15 cellular contexts compared by ENCODE assay signal in the genomic region with DNA sequence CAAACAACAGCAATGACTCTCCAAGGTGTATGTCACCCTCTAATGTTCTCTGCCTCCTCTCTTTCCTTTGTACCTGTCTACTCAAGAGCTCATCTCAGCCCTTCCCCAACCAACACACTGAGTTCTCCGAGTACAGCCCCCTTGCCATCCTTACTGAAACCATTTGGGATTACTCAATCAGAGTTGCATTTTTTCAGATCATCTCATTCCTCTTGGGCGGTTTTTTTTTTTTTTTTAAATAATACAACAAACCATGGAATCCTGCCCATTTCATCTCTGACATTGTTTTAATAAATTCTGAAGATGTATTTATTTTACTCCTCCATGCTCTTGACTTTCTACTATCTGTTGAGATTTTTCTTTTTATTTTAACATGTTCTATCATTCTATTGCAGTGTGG. TPM values are rescaled to one million over a fixed set of nuclear protein-coding genes. Genes with fewer than 3 reads are reported as not detected.
DNase-seq lines count a peak whose midpoint lies in the region; ATAC-seq and TF ChIP-seq lines count a peak whose summit lies in the region.
"Had no signal": no experiment of that assay in that cellular context is flagged by ENCODE, and none has a peak within 500 bp of the region (broad histone marks: within the 10 kb centered on the region; RNA-seq: fewer than 3 reads in every experiment).

No MANE protein-coding gene starts in this region.

- H2BK5ac ChIP-seq in IMR-90 (ENCODE audit: low read depth, low read length, poor library complexity, severe bottlenecking) (no peak overlapping the region), trophoblast cell (ENCODE audit: low read depth, low read length, poor library complexity) (no peak overlapping the region), H9 (ENCODE audit: insufficient read length, low read length) (no peak overlapping the region)

- BruUV-seq in IMR-90 (replicated peaks; lab: Mats Ljungman, UMichigan): no TSS peak

- no peak overlapping the region for H3K4me3 ChIP-seq in IMR-90 (ENCODE audit: insufficient read depth, low read depth, low read length)
- H3K4me3 ChIP-seq in trophoblast cell (ENCODE audit: low read depth, low read length): no peak overlapping the region
- H3K4me3 ChIP-seq: A549; BLaER1 treated with 17β-estradiol and CSF1 and Interleukin-3, amounts not matched to agents 10 nM and 100 nM; GM12878 had no signal

- 0 out of 2 replicates have a peak overlapping the region, but pooled peaks have one; percentile 23 for H3K14ac ChIP-seq in IMR-90 (replicated peaks; ENCODE audit: low read depth, low read length)
- no peak overlapping the region for H3K14ac ChIP-seq in trophoblast cell (ENCODE audit: low read length)
- H3K14ac ChIP-seq in H9 (ENCODE audit: insufficient read depth, low read length): no peak overlapping the region

- no peak overlapping the region for H3K27ac Mint-ChIP-seq in H9

- H3K9me1 ChIP-seq in IMR-90 (ENCODE audit: insufficient read depth, low read length): peaks cover 6% of the 10 kb centered on the region; the same call in 1 of the 2 replicates

- no peak overlapping the region for H3K4me3 Mint-ChIP-seq in H9
- H3K4me3 Mint-ChIP-seq: CD4-positive, CD25-positive, alpha-beta regulatory T cell had no signal

- no peak overlapping the region for H3K4me2 ChIP-seq in IMR-90 (ENCODE audit: low read depth, low read length)
- no peak overlapping the region for H3K4me2 ChIP-seq in trophoblast cell (ENCODE audit: low read length)
- no peak overlapping the region for H3K4me2 ChIP-seq in H9 (ENCODE audit: insufficient read depth, insufficient read length, low read length)
- H3K4me2 ChIP-seq: A549; BLaER1 treated with 17β-estradiol and CSF1 and Interleukin-3, amounts not matched to agents 10 nM and 100 nM had no signal

- H4K12ac ChIP-seq in trophoblast cell (ENCODE audit: low read depth, low read length): no peak overlapping the region

- H2AK9ac ChIP-seq in IMR-90 (replicated peaks; ENCODE audit: low read depth, low read length, poor library complexity): peak overlapping the region; percentile 44

- H3K79me1 ChIP-seq in IMR-90 (ENCODE audit: low read depth in 1 of 2, low read length in 2 of 2) (peaks cover 0 to 14% of the 10 kb centered on the region in 2 experiments; a peak in 1 of 4 replicates), trophoblast cell (ENCODE audit: low read length) (peaks cover 16% of the 10 kb centered on the region), H9 (ENCODE audit: insufficient read depth, low read depth, low read length, poor library complexity, severe bottlenecking) (no peaks in the 10 kb centered on the region)

- no peaks in the 10 kb centered on the region; a peak in 2 of 5 replicates for H3K9me3 Mint-ChIP-seq in H9

- POLR2A ChIA-PET in IMR-90 (lab: Charles Lee; ENCODE audit: unreplicated experiment): no interaction called here

- H3K4me1 ChIP-seq in IMR-90 (ENCODE audit: control insufficient read depth, insufficient read depth, low read length): peaks cover 5% of the 10 kb centered on the region; the same call in 1 of the 2 replicates
- H3K4me1 ChIP-seq in trophoblast cell (ENCODE audit: control insufficient read depth in 1 of 2, insufficient read depth in 2 of 2, low read length in 2 of 2): peaks cover 2 to 4% of the 10 kb centered on the region in 2 experiments
- H3K4me1 ChIP-seq in H9 (ENCODE audit: insufficient read depth, low read length): no peaks in the 10 kb centered on the region

- H3K23ac ChIP-seq in IMR-90 (ENCODE audit: low read depth, low read length): no peak overlapping the region
- H3K23ac ChIP-seq in trophoblast cell (ENCODE audit: low read length): no peak overlapping the region
- no peak overlapping the region for H3K23ac ChIP-seq in H9 (ENCODE audit: insufficient read length, low read depth, low read length)

- no peak overlapping the region for H2AFZ ChIP-seq in IMR-90 (replicated peaks; ENCODE audit: low read length, poor library complexity)
- no peak overlapping the region for H2AFZ ChIP-seq in trophoblast cell (ENCODE audit: insufficient read depth, low read length, poor library complexity)
- H2AFZ ChIP-seq in H9 (ENCODE audit: low read length): no peak overlapping the region

- H4K8ac ChIP-seq in IMR-90 (ENCODE audit: low read depth in 2 of 2, low read length in 2 of 2) (no peak overlapping the region; a peak in 1 of 4 replicates), trophoblast cell (ENCODE audit: low read depth, low read length) (no peak overlapping the region), H9 (replicated peaks; ENCODE audit: insufficient read length, low read depth, low read length) (no peak overlapping the region)

- H3K9ac ChIP-seq in IMR-90 (ENCODE audit: low read depth, low read length) (no peak overlapping the region), trophoblast cell (ENCODE audit: low read length) (no peak overlapping the region), H9 (ENCODE audit: extremely low read depth, insufficient read length, low read length) (no peak overlapping the region)
- H3K9ac ChIP-seq: BLaER1 treated with 17β-estradiol and CSF1 and Interleukin-3, amounts not matched to agents 10 nM and 100 nM had no signal

- H2BK15ac ChIP-seq in IMR-90 (ENCODE audit: low read depth, low read length) (peak overlapping the region; percentile 45; the same call in 1 of the 3 replicates), H9 (ENCODE audit: low read depth, low read length) (no peak overlapping the region)

- no peak for TF ChIP-seq RAD21 in IMR-90 (IDR thresholded peaks at IDR 0.05; ENCODE audit: low read length)

- peak overlapping the region; percentile 41 for H3K18ac ChIP-seq in IMR-90 (ENCODE audit: low read depth, low read length)
- H3K18ac ChIP-seq in trophoblast cell (ENCODE audit: low read length): no peak overlapping the region
- no peak overlapping the region for H3K18ac ChIP-seq in H9 (ENCODE audit: insufficient read length, low read depth, low read length)

- peak overlapping the region; percentile 13 for H3K4ac ChIP-seq in IMR-90 (ENCODE audit: low read depth, low read length)
- no peak overlapping the region for H3K4ac ChIP-seq in trophoblast cell (ENCODE audit: low read depth, low read length)
- H3K4ac ChIP-seq in H9 (ENCODE audit: low read depth, low read length): no peak overlapping the region

- WGBS in IMR-90 (ENCODE audit: extremely low coverage in 2 of 2, insufficient read length in 1 of 2), 2 experiments: no CpG with 5 or more reads among the region's 2 CpGs
- WGBS in trophoblast cell (ENCODE audit: extremely low coverage, insufficient coverage, insufficient read length): no CpG with 5 or more reads among the region's 2 CpGs
- WGBS in H9 (ENCODE audit: extremely low coverage, insufficient read length, low lambda C conversion rate): no CpG with 5 or more reads among the region's 2 CpGs

- H2BK120ac ChIP-seq in IMR-90 (ENCODE audit: low read depth, low read length) (no peak overlapping the region), trophoblast cell (ENCODE audit: insufficient read depth, low read length, poor library complexity) (no peak overlapping the region), H9 (ENCODE audit: low read depth, low read length, poor library complexity, severe bottlenecking) (no peak overlapping the region)

- no peaks in the 10 kb centered on the region for H3K36me3 Mint-ChIP-seq in H9 (ENCODE audit: insufficient read depth in 1 of 3, low read depth in 3 of 3)
- H3K36me3 Mint-ChIP-seq: CD4-positive, CD25-positive, alpha-beta regulatory T cell had no signal

- H3K56ac ChIP-seq in IMR-90 (ENCODE audit: extremely low read depth, insufficient read depth, low read length) (no peak overlapping the region), H9 (ENCODE audit: insufficient read length, low read depth, low read length) (no peak overlapping the region)

- H3K27me3 ChIP-seq in IMR-90 (ENCODE audit: control insufficient read depth, insufficient read depth, low read length): no peaks in the 10 kb centered on the region
- no peaks in the 10 kb centered on the region for H3K27me3 ChIP-seq in trophoblast cell (ENCODE audit: insufficient read depth, low read length)
- no peaks in the 10 kb centered on the region for H3K27me3 ChIP-seq in H9 (ENCODE audit: insufficient read depth, low read length)
- H3K27me3 ChIP-seq: BLaER1 treated with 17β-estradiol and CSF1 and Interleukin-3, amounts not matched to agents 10 nM and 100 nM had no signal

- CTCF ChIA-PET in IMR-90 (lab: Yijun Ruan, JAX): interaction anchor here (0.6 to 0.7 kb wide), 3 partner anchors 37 to 97 kb away, joined by 3 to 4 read pairs (median 4); no protein-coding TSS in a partner anchor

- H3K27me3 Mint-ChIP-seq in H9 (ENCODE audit: low read depth): no peaks in the 10 kb centered on the region

- dilution Hi-C loops in IMR-90 (cut with HindIII; ENCODE audit: low sequenced_read_pairs, unreplicated experiment): loop anchor here (25.0 kb wide), 1 partner anchor 394 kb away; no protein-coding TSS in a partner anchor

- peak overlapping the region; percentile 47 for H2BK20ac ChIP-seq in IMR-90 (ENCODE audit: low read depth, low read length)
- H2BK20ac ChIP-seq in H9 (ENCODE audit: low read depth, low read length, poor library complexity, severe bottlenecking): no peak overlapping the region

- H2BK12ac ChIP-seq in trophoblast cell (ENCODE audit: low read length) (peak overlapping the region; percentile 81), H9 (ENCODE audit: insufficient read length, low read depth, low read length) (no peak overlapping the region)

- no peaks in the 10 kb centered on the region for H3K9me3 ChIP-seq in IMR-90 (ENCODE audit: control insufficient read depth, insufficient read depth, low read length)
- no peaks in the 10 kb centered on the region for H3K9me3 ChIP-seq in trophoblast cell (ENCODE audit: insufficient read depth, low read depth, low read length)
- H3K9me3 ChIP-seq in H9 (ENCODE audit: control insufficient read depth, low read depth, low read length): no peaks in the 10 kb centered on the region
- H3K9me3 ChIP-seq: A549; BLaER1 treated with 17β-estradiol and CSF1 and Interleukin-3, amounts not matched to agents 10 nM and 100 nM had no signal

- H4K91ac ChIP-seq in IMR-90 (ENCODE audit: insufficient read depth, low read depth, low read length): peak overlapping the region; percentile 38; the same call in 1 of the 2 replicates
- H4K91ac ChIP-seq in trophoblast cell (ENCODE audit: low read depth, low read length): no peak overlapping the region
- no peak overlapping the region for H4K91ac ChIP-seq in H9 (ENCODE audit: insufficient read length, low read depth, low read length)

- ATAC-seq in IMR-90 (ENCODE audit: low read depth): no peak
- ATAC-seq: A549, GM12878, HCT116, HepG2 had no signal

- H3K27ac ChIP-seq in IMR-90 (ENCODE audit: insufficient read depth, low read length) (no peak overlapping the region), trophoblast cell (ENCODE audit: low read depth, low read length) (no peak overlapping the region), substantia nigra (ENCODE audit: low read depth, low read length, poor library complexity, severe bottlenecking) (no peak overlapping the region), H9 (ENCODE audit: insufficient read length, low read depth, low read length) (no peak overlapping the region)
- H3K27ac ChIP-seq: A549; BLaER1 treated with 17β-estradiol and CSF1 and Interleukin-3, amounts not matched to agents 10 nM and 100 nM had no signal

- no peak overlapping the region for H3T11ph ChIP-seq in H9 (ENCODE audit: low read length)

- H3K4me1 Mint-ChIP-seq in H9: peaks cover 11 to 17% of the 10 kb centered on the region in 2 experiments

- no peak for TF ChIP-seq POLR2A in IMR-90 (IDR thresholded peaks at IDR 0.05; ENCODE audit: low read depth, low read length)

- DNase-seq in AG20443 (ENCODE audit: low spot score) (peak; percentile 41), IMR-90 (peak; percentile 47), fibroblast of peridontal ligament (ENCODE audit: extremely low read depth) (peak; percentile 36), trophoblast cell (no peak), substantia nigra (lab: John Stamatoyannopoulos, UW) (no peak), H9 (no peak)
- DNase-seq in stimulated activated CD4-positive, alpha-beta T cell treated with anti-CD3 and anti-CD28 coated beads, Interleukin-4, amount 100 ng/mL, for 4 hours: no peak
- DNase-seq: Calu3; CD4-positive, CD25-positive, alpha-beta regulatory T cell; DMS 273 treated with DMSO at 0.1 percent for 48 hours had no signal

- H2AK5ac ChIP-seq in IMR-90 (ENCODE audit: low read depth, low read length): peak overlapping the region; percentile 89; the same call in 1 of the 2 replicates
- no peak overlapping the region for H2AK5ac ChIP-seq in trophoblast cell (ENCODE audit: low read length)
- H2AK5ac ChIP-seq in H9 (ENCODE audit: insufficient read length, low read length): no peak overlapping the region

- H4K5ac ChIP-seq in IMR-90 (ENCODE audit: low read depth, low read length): no peak overlapping the region
- H4K5ac ChIP-seq in H9 (ENCODE audit: insufficient read length, low read depth, low read length): no peak overlapping the region

- H3K79me2 ChIP-seq in trophoblast cell (ENCODE audit: control insufficient read depth, insufficient read depth, low read length, poor library complexity) (peaks cover 6% of the 10 kb centered on the region), H9 (ENCODE audit: insufficient read depth, low read length) (peaks cover 1% of the 10 kb centered on the region; the same call in 1 of the 2 replicates)

- TF ChIP-seq CTCF in IMR-90 (conservative IDR thresholded peaks at IDR 0.05; ENCODE audit: low read depth, low read length) (no peak), H9 (conservative IDR thresholded peaks at IDR 0.05) (no peak)

- H3K23me2 ChIP-seq in H9 (ENCODE audit: insufficient read length, low read depth, low read length, poor library complexity, severe bottlenecking): peaks cover 5% of the 10 kb centered on the region

- no peaks in the 10 kb centered on the region for H4K20me1 ChIP-seq in IMR-90 (ENCODE audit: insufficient read depth, low read length)
- no peaks in the 10 kb centered on the region for H4K20me1 ChIP-seq in H9 (ENCODE audit: control insufficient read depth, insufficient read depth, insufficient read length)
- H4K20me1 ChIP-seq: BLaER1 treated with 17β-estradiol and CSF1 and Interleukin-3, amounts not matched to agents 10 nM and 100 nM had no signal

- intact Hi-C loops in IMR-90 (cut with micrococcal nuclease): no loop called here

- in situ Hi-C loops in IMR-90 (cut with MboI; ENCODE audit: low sequenced_read_pairs): loop anchor here (10.0 kb wide), 1 partner anchor 351 kb away; no protein-coding TSS in a partner anchor

- no peaks in the 10 kb centered on the region for H3K36me3 ChIP-seq in IMR-90 (ENCODE audit: control insufficient read depth, insufficient read depth, low read length)
- H3K36me3 ChIP-seq in trophoblast cell (ENCODE audit: control insufficient read depth in 1 of 2, insufficient read depth in 2 of 2, low read length in 2 of 2): no peaks in the 10 kb centered on the region
- H3K36me3 ChIP-seq: BLaER1 treated with 17β-estradiol and CSF1 and Interleukin-3, amounts not matched to agents 10 nM and 100 nM had no signal

RNA-seq across cellular contexts. Expression of a gene that starts 4.2 kb away (rescaled TPM):
- total RNA-seq in IMR-90 (2012; rRNA removed) (35.8 and 42.3 TPM in 2 replicates), H9 (2021) (58.1 and 60.7 TPM in 2 replicates)
- 57.9 and 65.1 TPM in 2 replicates for polyA plus RNA-seq in IMR-90 (2012; rRNA removed)
- 31.6 and 44.4 TPM in 2 replicates for polyA plus RNA-seq in IMR-90 (2012; cell fraction: cytosol; rRNA removed)
- polyA plus RNA-seq in IMR-90 (2012; cell fraction: nucleus; rRNA removed; ENCODE audit: low replicate concordance): 38.6 and 56.6 TPM in 2 replicates
- polyA plus RNA-seq in trophoblast cell (2013): 134 and 136 TPM in 2 replicates

Comparison
In these comparisons a context has a peak if more than half of its experiments do, and no peak if none do; other contexts are left out.
1. DNase-seq: peak in AG20443 (single experiment), IMR-90 (single experiment) and fibroblast of peridontal ligament (single experiment); none in trophoblast cell (0 of 2), substantia nigra (0 of 49), H9 (single experiment) and stimulated activated CD4-positive, alpha-beta T cell treated with anti-CD3 and anti-CD28 coated beads, Interleukin-4, amount 100 ng/mL, for 4 hours (0 of 2).